8 cellular contexts compared by ENCODE assay signal in genomic region chr3:20104167-20104661, GRCh38.
DNase-seq lines count a peak whose midpoint lies in the region; ATAC-seq and TF ChIP-seq lines count a peak whose summit lies in the region.

No MANE protein-coding gene starts in this region.

- H3K27ac Mint-ChIP-seq in activated CD4-positive, alpha-beta memory T cell treated with anti-CD3 and anti-CD28 coated beads, Interleukin-2, amount 10 ng/mL, durations not matched to agents 7 days and 5 days = peak overlapping the region; percentile 96

- H3K27ac ChIP-seq in OCI-LY7 (ENCODE audit: low read depth, low read length, poor library complexity, severe bottlenecking) = no peak overlapping the region

- no TSS peak for BruUV-seq in OCI-LY7 (replicated peaks; lab: Mats Ljungman, UMichigan)

- peaks cover 89% of the 10 kb centered on the region for H3K4me1 Mint-ChIP-seq in activated CD4-positive, alpha-beta memory T cell treated with anti-CD3 and anti-CD28 coated beads, Interleukin-2, amount 10 ng/mL, durations not matched to agents 7 days and 5 days

- TF ChIP-seq CTCF in OCI-LY7 (conservative IDR thresholded peaks at IDR 0.05; ENCODE audit: low read length) = no peak

- H2AFZ ChIP-seq in OCI-LY7 (ENCODE audit: low read length) = no peak overlapping the region

- peak overlapping the region; percentile 65 for H3K4me3 Mint-ChIP-seq in activated CD4-positive, alpha-beta memory T cell treated with anti-CD3 and anti-CD28 coated beads, Interleukin-2, amount 10 ng/mL, durations not matched to agents 7 days and 5 days

- H3K9me3 Mint-ChIP-seq in activated CD4-positive, alpha-beta memory T cell treated with anti-CD3 and anti-CD28 coated beads, Interleukin-2, amount 10 ng/mL, durations not matched to agents 7 days and 5 days = no peaks in the 10 kb centered on the region

- H3K9me3 ChIP-seq in OCI-LY7 (ENCODE audit: low read length) = no peaks in the 10 kb centered on the region

- H4K20me1 ChIP-seq in OCI-LY7 (ENCODE audit: insufficient read depth, low read length) = 0 out of 2 replicates have a peak, but pooled peaks cover 4% of the 10 kb centered on the region

- CTCF ChIA-PET in activated CD4-positive, alpha-beta memory T cell treated with anti-CD3 and anti-CD28 coated beads, Interleukin-2, amount 10 ng/mL, durations not matched to agents 7 days and 5 days (lab: Charles Lee) = interaction anchor here (0.6 to 2.8 kb wide), 4 partner anchors 47 to 153 kb away, joined by 3 to 20 read pairs (median 4); partner anchors contain the start of gene KAT2B
- CTCF ChIA-PET in OCI-LY7 (lab: Charles Lee; ENCODE audit: unreplicated experiment) = no interaction called here

- DNase-seq in activated CD4-positive, alpha-beta memory T cell treated with anti-CD3 and anti-CD28 coated beads, Interleukin-2, amount 10 ng/mL, durations not matched to agents 7 days and 5 days = peak; percentile 76
- peak; percentile 8 to 32 (median 27) for DNase-seq in stimulated activated CD4-positive, alpha-beta T cell treated with anti-CD3 and anti-CD28 coated beads, Interleukin-12 subunit alpha, Interleukin-12 subunit beta, amount 100 ng/mL, for 48 hours (ENCODE audit: low read depth in 2 of 3, low spot score in 1 of 3)
- DNase-seq in OCI-LY7 (ENCODE audit: low spot score) (no peak), germinal center (ENCODE audit: low spot score) (no peak), HT-29 (ENCODE audit: low spot score) (no peak), iPS-NIHi7 (ENCODE audit: extremely low spot score) (no peak)

- peaks cover 3% of the 10 kb centered on the region for H3K4me1 ChIP-seq in OCI-LY7 (ENCODE audit: insufficient read depth, low read length, poor library complexity, severe bottlenecking)

- ATAC-seq in GM19395 (IDR thresholded peaks at IDR 0.05; ENCODE audit: unreplicated experiment) (peak; percentile 78), HG03378 (IDR thresholded peaks at IDR 0.05; ENCODE audit: unreplicated experiment) (peak; percentile 62)

- intact Hi-C loops in OCI-LY7 (cut with micrococcal nuclease; ENCODE audit: unreplicated experiment) = no loop called here

- no peak overlapping the region for H3K4me2 ChIP-seq in OCI-LY7 (ENCODE audit: low read length)

- H3K4me3 ChIP-seq in OCI-LY7 (ENCODE audit: low read depth, low read length, poor library complexity, severe bottlenecking) = no peak overlapping the region

- no peaks in the 10 kb centered on the region for H3K9me2 ChIP-seq in OCI-LY7 (ENCODE audit: insufficient read depth, low read length)

- no peaks in the 10 kb centered on the region for H3K79me2 ChIP-seq in OCI-LY7 (ENCODE audit: insufficient read depth, low read depth, low read length)

- H3K36me3 ChIP-seq in OCI-LY7 (ENCODE audit: insufficient read depth, low read length) = peaks cover 9% of the 10 kb centered on the region; the same call in 1 of the 2 replicates

- H3K36me3 Mint-ChIP-seq in activated CD4-positive, alpha-beta memory T cell treated with anti-CD3 and anti-CD28 coated beads, Interleukin-2, amount 10 ng/mL, durations not matched to agents 7 days and 5 days (ENCODE audit: low read depth) = peaks cover 71% of the 10 kb centered on the region

- POLR2A ChIA-PET in activated CD4-positive, alpha-beta memory T cell treated with anti-CD3 and anti-CD28 coated beads, Interleukin-2, amount 10 ng/mL, durations not matched to agents 7 days and 5 days (lab: Charles Lee) = interaction anchor here (0.8 to 11.1 kb wide), 17 partner anchors 11 to 161 kb away, joined by 3 to 214 read pairs (median 6); partner anchors contain the start of genes KAT2B, RAB5A and SGO1
- POLR2A ChIA-PET in OCI-LY7 (lab: Charles Lee) = interaction anchor here (0.6 to 1.3 kb wide), 3 partner anchors 11 to 227 kb away, joined by 3 to 4 read pairs (median 3); no protein-coding TSS in a partner anchor

- no peaks in the 10 kb centered on the region for H3K27me3 Mint-ChIP-seq in activated CD4-positive, alpha-beta memory T cell treated with anti-CD3 and anti-CD28 coated beads, Interleukin-2, amount 10 ng/mL, durations not matched to agents 7 days and 5 days

Comparison
In these comparisons a context has a peak if more than half of its experiments do, and no peak if none do; other contexts are left out.
1. DNase-seq: peak in activated CD4-positive, alpha-beta memory T cell treated with anti-CD3 and anti-CD28 coated beads, Interleukin-2, amount 10 ng/mL, durations not matched to agents 7 days and 5 days (single experiment) and stimulated activated CD4-positive, alpha-beta T cell treated with anti-CD3 and anti-CD28 coated beads, Interleukin-12 subunit alpha, Interleukin-12 subunit beta, amount 100 ng/mL, for 48 hours (3 of 3); none in OCI-LY7 (single experiment), germinal center (single experiment), HT-29 (single experiment) and iPS-NIHi7 (single experiment).